In the genomic region with DNA sequence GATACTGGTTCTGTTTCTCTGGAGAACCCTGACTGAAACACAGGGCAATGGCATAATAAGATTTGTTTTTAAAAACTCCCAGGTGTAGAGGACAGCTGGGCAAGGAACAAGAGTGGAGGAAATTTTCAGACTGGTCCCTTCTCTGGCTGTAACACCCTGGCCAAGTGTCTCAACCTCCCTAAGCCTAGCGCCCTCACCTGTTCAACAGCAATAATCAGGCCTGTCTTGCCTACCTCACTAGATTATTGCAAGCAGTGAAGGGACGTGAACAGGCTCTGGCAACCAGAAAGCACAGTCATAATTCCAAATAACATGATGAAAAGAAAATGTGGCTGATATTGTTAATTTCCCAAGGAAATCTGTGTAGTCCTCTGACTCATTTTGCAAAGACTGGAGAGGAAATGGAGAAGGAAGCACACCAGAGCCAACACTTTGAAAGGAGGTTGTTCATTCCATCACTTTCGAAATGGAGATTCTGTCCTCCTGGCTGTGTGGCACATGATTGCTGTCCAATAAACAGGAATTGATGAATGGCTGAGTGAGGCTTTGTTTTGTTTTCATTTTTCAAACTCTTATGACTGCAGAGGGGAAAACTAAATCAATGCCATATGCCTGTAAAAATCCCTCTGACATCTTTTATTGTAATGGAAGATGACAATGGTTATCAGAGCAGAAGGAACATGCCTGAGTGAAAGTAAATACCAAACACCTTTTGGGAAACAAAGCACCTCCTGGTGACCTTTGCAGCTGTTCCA, we compare ENCODE assay signal across 12 cellular contexts.
DNase-seq lines count a peak whose midpoint lies in the region; ATAC-seq and TF ChIP-seq lines count a peak whose summit lies in the region.
"Had no signal": no experiment of that assay in that cellular context is flagged by ENCODE, and none has a peak within 500 bp of the region (broad histone marks: within the 10 kb centered on the region; RNA-seq: fewer than 3 reads in every experiment).

No MANE protein-coding gene starts in this region.

- no peaks in the 10 kb centered on the region for H3K36me3 ChIP-seq in endodermal cell (ENCODE audit: control insufficient read depth, insufficient read depth, low read length)
- no peaks in the 10 kb centered on the region for H3K36me3 ChIP-seq in suprapubic skin
- H3K36me3 ChIP-seq: ovary had no signal

- H3K36me3 Mint-ChIP-seq in endodermal cell (ENCODE audit: low read depth), result peaks cover 8% of the 10 kb centered on the region
- no peaks in the 10 kb centered on the region for H3K36me3 Mint-ChIP-seq in Calu3 (ENCODE audit: insufficient read depth, unreplicated experiment)

- 66 to 70% methylated on average over 3 of the region's 3 CpGs for WGBS in endodermal cell (ENCODE audit: insufficient coverage in 1 of 2, insufficient read length in 1 of 2), 2 experiments
- WGBS in suprapubic skin, result 69% methylated on average over 3 of the region's 3 CpGs

- H3K9me3 ChIP-seq in endodermal cell (ENCODE audit: control insufficient read depth, low read length) (peaks cover 14% of the 10 kb centered on the region), suprapubic skin (peaks cover 5% of the 10 kb centered on the region)
- H3K9me3 ChIP-seq: ovary had no signal

- no peak overlapping the region for H3K4me3 ChIP-seq in endodermal cell (ENCODE audit: low read length)
- no peak overlapping the region for H3K4me3 ChIP-seq in suprapubic skin
- H3K4me3 ChIP-seq: ovary had no signal

- TF ChIP-seq POLR2A in suprapubic skin (IDR thresholded peaks at IDR 0.05), result no peak

- no TSS peak for BruUV-seq in Calu3 (replicated peaks; lab: Mats Ljungman, UMichigan)

- no peak for TF ChIP-seq EP300 in suprapubic skin (IDR thresholded peaks at IDR 0.05)

- H3K4me1 Mint-ChIP-seq in endodermal cell, result no peaks in the 10 kb centered on the region
- H3K4me1 Mint-ChIP-seq in Calu3 (ENCODE audit: low read depth, unreplicated experiment), result no peaks in the 10 kb centered on the region

- H3K4me3 Mint-ChIP-seq in endodermal cell (no peak overlapping the region), Calu3 (ENCODE audit: low read depth, unreplicated experiment) (no peak overlapping the region)
- H3K4me3 Mint-ChIP-seq: T-cell had no signal

- TF ChIP-seq CTCF in endodermal cell (conservative IDR thresholded peaks at IDR 0.05), result peak; percentile 70
- no peak for TF ChIP-seq CTCF in suprapubic skin (IDR thresholded peaks at IDR 0.05)
- TF ChIP-seq CTCF in Calu3 (IDR thresholded peaks at IDR 0.05; ENCODE audit: unreplicated experiment), result no peak

- DNase-seq in NCI-H82 (lab: John Stamatoyannopoulos, UW), result peak; percentile 23
- no peak for DNase-seq in NCI-H82 treated with DMSO at 0.1 percent for 48 hours (lab: John Stamatoyannopoulos, UW; ENCODE audit: unreplicated experiment)
- DNase-seq in NCI-H1694 (lab: John Stamatoyannopoulos, UW), result peak; percentile 34
- peak; percentile 75 for DNase-seq in endodermal cell
- DNase-seq in suprapubic skin (ENCODE audit: low spot score in 2 of 2), result no peak
- DNase-seq in SIG-M5 treated with dmso at 0.1 percent for 504 hours (lab: John Stamatoyannopoulos, UW; ENCODE audit: unreplicated experiment), result no peak
- DNase-seq in Calu3, result no peak
- DNase-seq in stimulated activated naive CD8-positive, alpha-beta T cell treated with anti-CD3 and anti-CD28 coated beads, Interleukin-15, Interleukin-2, amounts not matched to agents 100 U/mL and 50 U/mL, for 24 hours, result no peak
- DNase-seq: IMR-90, NCI-H446, ovary, T-cell had no signal

- no peak overlapping the region for H3K27ac Mint-ChIP-seq in endodermal cell
- no peak overlapping the region for H3K27ac Mint-ChIP-seq in Calu3 (ENCODE audit: unreplicated experiment)
- H3K27ac Mint-ChIP-seq: T-cell had no signal

- ATAC-seq in stimulated activated naive CD8-positive, alpha-beta T cell treated with anti-CD3 and anti-CD28 coated beads, Interleukin-15, Interleukin-2, amounts not matched to agents 100 U/mL and 50 U/mL, for 24 hours, result no peak
- ATAC-seq: T-cell had no signal

- CTCF ChIA-PET in Calu3 (lab: Charles Lee), result no interaction called here

- H3K27me3 ChIP-seq in endodermal cell (ENCODE audit: control insufficient read depth, insufficient read depth, low read length, poor library complexity, severe bottlenecking) (no peaks in the 10 kb centered on the region), suprapubic skin (no peaks in the 10 kb centered on the region)
- H3K27me3 ChIP-seq: ovary had no signal

- peaks cover 3% of the 10 kb centered on the region for H3K4me1 ChIP-seq in endodermal cell (ENCODE audit: control insufficient read depth, insufficient read depth, low read length)
- no peaks in the 10 kb centered on the region for H3K4me1 ChIP-seq in suprapubic skin

- H3K27me3 Mint-ChIP-seq in endodermal cell (ENCODE audit: insufficient read depth) (no peaks in the 10 kb centered on the region), Calu3 (ENCODE audit: unreplicated experiment) (no peaks in the 10 kb centered on the region)
- H3K27me3 Mint-ChIP-seq: T-cell had no signal

- no peak overlapping the region for H3K9ac ChIP-seq in endodermal cell (ENCODE audit: extremely low read depth, low read length, poor library complexity, severe bottlenecking)

- H3K9me3 Mint-ChIP-seq in endodermal cell (peaks cover 10% of the 10 kb centered on the region), Calu3 (ENCODE audit: low read depth, unreplicated experiment) (no peaks in the 10 kb centered on the region)

- intact Hi-C loops in Calu3 (cut with micrococcal nuclease; ENCODE audit: unreplicated experiment), result no loop called here

- H3K27ac ChIP-seq in endodermal cell (ENCODE audit: low read depth, low read length) (no peak overlapping the region), suprapubic skin (peak overlapping the region; percentile 60)
- H3K27ac ChIP-seq: ovary had no signal

Comparison
In these comparisons a context has a peak if more than half of its experiments do, and no peak if none do; other contexts are left out.
1. DNase-seq: peak in NCI-H82 (single experiment), NCI-H1694 (single experiment) and endodermal cell (single experiment); none in NCI-H82 treated with DMSO at 0.1 percent for 48 hours (single experiment), suprapubic skin (0 of 2), SIG-M5 treated with dmso at 0.1 percent for 504 hours (single experiment), Calu3 (single experiment) and stimulated activated naive CD8-positive, alpha-beta T cell treated with anti-CD3 and anti-CD28 coated beads, Interleukin-15, Interleukin-2, amounts not matched to agents 100 U/mL and 50 U/mL, for 24 hours (single experiment).